In genomic region chr7:92916751-92917369, GRCh38 we compare ENCODE assay signal across 10 cellular contexts.
DNase-seq lines count a peak whose midpoint lies in the region; ATAC-seq and TF ChIP-seq lines count a peak whose summit lies in the region.
"Had no signal": no experiment of that assay in that cellular context is flagged by ENCODE, and none has a peak within 500 bp of the region (broad histone marks: within the 10 kb centered on the region; RNA-seq: fewer than 3 reads in every experiment).

No MANE protein-coding gene starts in this region.

- peaks cover 9% of the 10 kb centered on the region for H3K4me1 Mint-ChIP-seq in osteocyte (ENCODE audit: unreplicated experiment)

- ATAC-seq in GM19467 (IDR thresholded peaks at IDR 0.05; ENCODE audit: unreplicated experiment), result no peak

- peak overlapping the region; percentile 21 for H3K27ac Mint-ChIP-seq in osteocyte (ENCODE audit: unreplicated experiment)
- H3K27ac Mint-ChIP-seq: activated T-helper 2 cell treated with anti-CD3 and anti-CD28 coated beads, Interferon-gamma antibody, Interleukin-2, Interleukin-4, amounts not matched to agents 10 μg/mL and 5 μg/mL and 100 μg/mL, durations not matched to agents 14 hours and 24 hours and 36 hours had no signal

- peaks cover 8% of the 10 kb centered on the region for H3K9me3 Mint-ChIP-seq in osteocyte (ENCODE audit: unreplicated experiment)

- DNase-seq in H4 (ENCODE audit: low spot score) (peak; percentile 24), NCI-H345 (lab: John Stamatoyannopoulos, UW) (peak; percentile 39), ecto neural progenitor cell (ENCODE audit: low spot score) (peak; percentile 65), osteocyte (ENCODE audit: extremely low spot score, unreplicated experiment) (no peak), NCI-H446 (lab: John Stamatoyannopoulos, UW) (no peak)
- DNase-seq in activated naive CD4-positive, alpha-beta T cell treated with Interleukin-2 at 50 U/mL for 16 hours, result no peak
- no peak for DNase-seq in activated CD4-positive, CD25-positive, alpha-beta regulatory T cell (lab: John Stamatoyannopoulos, UW)
- DNase-seq: kidney had no signal

- no peak overlapping the region for H3K4me3 Mint-ChIP-seq in osteocyte (ENCODE audit: unreplicated experiment)

- no peak for TF ChIP-seq CTCF in osteocyte (IDR thresholded peaks at IDR 0.05)

- H3K36me3 Mint-ChIP-seq in osteocyte (ENCODE audit: unreplicated experiment), result peaks cover 4% of the 10 kb centered on the region

- no peaks in the 10 kb centered on the region for H3K27me3 Mint-ChIP-seq in osteocyte (ENCODE audit: unreplicated experiment)

Comparison
In these comparisons a context has a peak if more than half of its experiments do, and no peak if none do; other contexts are left out.
1. DNase-seq: peak in H4 (single experiment), NCI-H345 (single experiment) and ecto neural progenitor cell (single experiment); none in osteocyte (single experiment), activated naive CD4-positive, alpha-beta T cell treated with Interleukin-2 at 50 U/mL for 16 hours (single experiment), NCI-H446 (0 of 2) and activated CD4-positive, CD25-positive, alpha-beta regulatory T cell (0 of 4).